ENCODE assay signal across 9 cellular contexts in the genomic region with DNA sequence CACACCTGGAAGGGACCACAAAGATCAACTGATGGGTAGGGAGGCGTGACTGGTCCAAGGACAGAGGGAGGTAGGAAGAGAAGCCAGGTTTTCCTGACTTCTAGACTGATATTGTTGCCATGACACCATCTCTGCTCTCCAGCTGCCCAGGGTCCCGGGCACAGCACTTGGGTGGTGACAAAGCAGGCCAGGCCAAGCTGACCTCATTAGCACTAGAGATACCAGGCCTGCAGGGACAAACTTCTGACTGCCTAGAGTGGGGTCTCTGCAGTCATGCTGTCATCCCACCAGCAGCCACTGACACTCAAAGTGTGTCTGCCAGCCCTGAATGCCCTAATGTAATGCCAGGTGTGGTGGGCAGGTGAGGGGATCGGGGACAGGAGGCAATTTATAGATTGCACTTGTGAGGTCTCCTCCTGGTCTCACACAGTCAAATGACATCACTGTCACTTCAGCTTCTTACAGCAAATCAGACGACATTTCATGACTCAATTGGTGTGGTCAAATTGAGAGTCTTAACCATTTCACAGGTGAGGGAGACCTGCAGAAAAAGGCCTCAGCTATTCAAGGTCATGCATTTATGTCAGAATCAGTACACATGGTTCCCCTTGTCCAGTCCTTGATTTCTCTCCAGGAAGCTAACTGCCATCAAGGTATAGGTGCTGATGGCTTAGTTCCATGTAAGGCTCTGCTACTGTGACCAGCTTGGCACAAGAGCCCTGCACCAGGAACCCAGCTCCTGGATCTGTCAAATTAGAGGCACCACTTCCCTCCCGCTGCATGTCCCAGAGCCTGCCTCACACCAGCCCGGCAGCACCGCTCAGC. TPM values are rescaled to one million over a fixed set of nuclear protein-coding genes. Genes with fewer than 3 reads are reported as not detected.
DNase-seq lines count a peak whose midpoint lies in the region; ATAC-seq and TF ChIP-seq lines count a peak whose summit lies in the region.
"Had no signal": no experiment of that assay in that cellular context is flagged by ENCODE, and none has a peak within 500 bp of the region (broad histone marks: within the 10 kb centered on the region; RNA-seq: fewer than 3 reads in every experiment).

No MANE protein-coding gene starts in this region.

- H3K27ac Mint-ChIP-seq in chondrocyte (ENCODE audit: unreplicated experiment): peak overlapping the region; percentile 96
- H3K27ac Mint-ChIP-seq in naive thymus-derived CD8-positive, alpha-beta T cell: peak overlapping the region; percentile 13 to 100 (median 87)

- no peaks in the 10 kb centered on the region for H3K9me2 ChIP-seq in Karpas-422 (replicated peaks; ENCODE audit: insufficient read depth, low read length)

- no peak overlapping the region for H2AFZ ChIP-seq in Karpas-422 (ENCODE audit: low read length)

- H3K36me3 Mint-ChIP-seq in chondrocyte (ENCODE audit: low read depth): peaks cover 1% of the 10 kb centered on the region
- no peaks in the 10 kb centered on the region for H3K36me3 Mint-ChIP-seq in naive thymus-derived CD8-positive, alpha-beta T cell

- H3K9me3 ChIP-seq in Karpas-422 (ENCODE audit: low read length): no peaks in the 10 kb centered on the region

- peaks cover 80% of the 10 kb centered on the region for H3K4me1 ChIP-seq in Karpas-422 (ENCODE audit: low read length)

- ATAC-seq in naive thymus-derived CD8-positive, alpha-beta T cell: no peak

- H3K4me1 Mint-ChIP-seq in chondrocyte (ENCODE audit: low read depth): peaks cover 66% of the 10 kb centered on the region
- peaks cover 46 to 75% (median 74%) of the 10 kb centered on the region in 4 donors for H3K4me1 Mint-ChIP-seq in naive thymus-derived CD8-positive, alpha-beta T cell

- TF ChIP-seq CTCF in AG04449 (IDR thresholded peaks at IDR 0.05; ENCODE audit: insufficient read depth, low read length, missing control alignments): no peak
- no peak for TF ChIP-seq CTCF in chondrocyte (IDR thresholded peaks at IDR 0.05)
- no peak for TF ChIP-seq CTCF in GM10266 (IDR thresholded peaks at IDR 0.05; ENCODE audit: control insufficient read depth, insufficient read depth, low read depth, missing control alignments)

- peak overlapping the region; percentile 66 for H3K4me3 ChIP-seq in AG04449 (ENCODE audit: low read depth, low read length)
- H3K4me3 ChIP-seq in Karpas-422 (ENCODE audit: low read length): peak overlapping the region; percentile 92

- H4K20me1 ChIP-seq in Karpas-422 (ENCODE audit: insufficient read depth, low read depth, low read length): peaks cover 23% of the 10 kb centered on the region

- H3K9ac ChIP-seq in Karpas-422 (ENCODE audit: low read length): peak overlapping the region; percentile 98

- peak overlapping the region; percentile 100 for H3K4me2 ChIP-seq in Karpas-422 (ENCODE audit: low read depth, low read length, poor library complexity, severe bottlenecking)

- H3K79me2 ChIP-seq in Karpas-422 (ENCODE audit: low read length): peaks cover 56% of the 10 kb centered on the region

- no peaks in the 10 kb centered on the region for H3K27me3 ChIP-seq in Karpas-422 (ENCODE audit: low read length)

- DNase-seq in AG04449 (ENCODE audit: low read depth, low spot score) (no peak), Karpas-422 (no peak), chondrocyte (ENCODE audit: low spot score) (no peak), HUDEP-2 (lab: John Stamatoyannopoulos, UW; ENCODE audit: unreplicated experiment in 76 of 76) (no peak), GM10266 (ENCODE audit: extremely low spot score) (no peak), T1000 (lab: John Stamatoyannopoulos, UW) (no peak)
- no peak for DNase-seq in naive thymus-derived CD8-positive, alpha-beta T cell
- DNase-seq in activated effector memory CD4-positive, alpha-beta T cell treated with Interleukin-2 at 50 U/mL for 16 hours: no peak
- DNase-seq: KBM-7 had no signal

- no peaks in the 10 kb centered on the region; the same call in 1 of the 2 replicates for H3K36me3 ChIP-seq in Karpas-422 (ENCODE audit: insufficient read depth, low read length)

- peak overlapping the region; percentile 91 for H3K4me3 Mint-ChIP-seq in chondrocyte (ENCODE audit: unreplicated experiment)
- H3K4me3 Mint-ChIP-seq in naive thymus-derived CD8-positive, alpha-beta T cell: peak overlapping the region; percentile 81 to 94 (median 90)

- POLR2A ChIA-PET in AG04449 (lab: Yijun Ruan, JAX): interaction anchor here (0.7 to 1.8 kb wide), 4 partner anchors 9 to 75 kb away, joined by 3 to 10 read pairs (median 4); no protein-coding TSS in a partner anchor
- POLR2A ChIA-PET in naive thymus-derived CD8-positive, alpha-beta T cell (lab: Charles Lee): interaction anchor here (0.7 to 8.7 kb wide), 4 partner anchors 11 to 40 kb away, joined by 3 to 199 read pairs (median 4); no protein-coding TSS in a partner anchor

- CTCF ChIA-PET in AG04449 (lab: Yijun Ruan, JAX): interaction anchor here (0.7 to 8.0 kb wide), 12 partner anchors 11 to 155 kb away, joined by 3 to 68 read pairs (median 4); no protein-coding TSS in a partner anchor

- H3K27ac ChIP-seq in Karpas-422 (ENCODE audit: low read length): peak overlapping the region; percentile 99

- no peaks in the 10 kb centered on the region for H3K9me3 Mint-ChIP-seq in chondrocyte (ENCODE audit: low read depth)
- H3K9me3 Mint-ChIP-seq in naive thymus-derived CD8-positive, alpha-beta T cell: no peaks in the 10 kb centered on the region

- no peaks in the 10 kb centered on the region for H3K27me3 Mint-ChIP-seq in chondrocyte (ENCODE audit: low read depth)
- H3K27me3 Mint-ChIP-seq in naive thymus-derived CD8-positive, alpha-beta T cell: no peaks in the 10 kb centered on the region

RNA-seq across cellular contexts. Expression of a gene that starts 2.7 kb away (rescaled TPM):
- 35.3 and 48.6 TPM in 2 replicates for total RNA-seq in Karpas-422 (2014; rRNA removed; shearing (Covaris generic); ENCODE audit: low replicate concordance)
- 53.9 to 55.4 TPM (median 54.6 TPM) in 3 replicates for total RNA-seq in chondrocyte
- 10 to 100 TPM; 16.2 to 17.7 TPM for total RNA-seq in naive thymus-derived CD8-positive, alpha-beta T cell
- 10 to 100 TPM in 1 of 3 donors, 1 to 10 TPM in 2; 4.5 to 14.2 (median 8.5) TPM for polyA plus RNA-seq in naive thymus-derived CD8-positive, alpha-beta T cell
